Comparison of ENCODE assay signal across 10 cellular contexts in the genomic region with DNA sequence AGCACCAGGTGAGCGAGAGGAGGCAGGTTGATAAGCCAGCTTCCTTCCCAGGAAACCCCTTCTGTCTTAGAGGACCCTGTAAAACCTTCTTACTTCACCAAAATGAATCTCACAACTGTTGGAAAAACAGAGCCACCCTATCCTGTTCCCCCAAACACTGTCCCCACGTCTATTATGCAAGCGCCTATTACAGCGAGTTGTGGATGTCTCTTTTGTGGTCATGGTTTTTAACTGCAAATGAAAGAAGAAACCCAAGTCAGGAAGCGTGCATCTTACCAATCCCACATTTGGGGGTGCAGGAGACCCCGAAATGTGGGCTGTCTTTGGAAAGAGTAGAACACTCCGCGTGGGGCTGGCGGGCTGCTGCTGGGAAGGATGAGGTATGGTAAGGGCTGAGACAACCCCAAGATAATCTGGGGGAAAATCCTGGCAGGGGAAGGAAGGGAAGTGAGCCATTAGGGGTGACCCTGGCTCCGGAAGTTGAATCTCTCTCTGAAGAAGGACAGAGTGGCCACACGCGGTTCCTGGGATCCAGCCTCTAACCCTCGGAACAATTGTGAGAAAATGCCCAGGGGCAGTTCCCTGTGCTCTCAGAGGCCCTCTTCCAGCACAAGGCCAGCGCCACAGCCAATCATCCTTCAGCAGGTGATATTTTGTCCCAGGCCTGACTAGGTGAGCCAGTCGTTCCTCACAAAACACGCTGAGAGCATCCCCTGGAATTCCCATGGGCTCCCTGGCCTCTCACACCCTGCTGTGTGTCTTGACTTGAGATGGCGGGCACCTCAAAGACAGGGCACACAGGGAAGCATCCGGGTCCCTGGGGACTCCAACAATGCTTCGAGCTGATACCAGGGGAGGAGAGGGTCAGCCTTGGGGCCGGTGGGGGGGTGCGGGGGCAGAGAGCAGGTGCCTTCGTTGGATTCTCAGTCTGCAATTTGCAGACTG.
DNase-seq lines count a peak whose midpoint lies in the region; ATAC-seq and TF ChIP-seq lines count a peak whose summit lies in the region.
"Had no signal": no experiment of that assay in that cellular context is flagged by ENCODE, and none has a peak within 500 bp of the region (broad histone marks: within the 10 kb centered on the region; RNA-seq: fewer than 3 reads in every experiment).

No MANE protein-coding gene starts in this region.

- H3K4me3 ChIP-seq in WERI-Rb-1 (ENCODE audit: low read depth, low read length), result no peak overlapping the region

- no peak overlapping the region for H3K4me3 Mint-ChIP-seq in stimulated activated naive CD8-positive, alpha-beta T cell treated with anti-CD3 and anti-CD28 coated beads, Interleukin-15, amount 100 ng/mL, for 72 hours
- H3K4me3 Mint-ChIP-seq: brain, CD14-positive monocyte had no signal

- H3K27me3 ChIP-seq in WERI-Rb-1 (ENCODE audit: insufficient read depth, low read depth, severe bottlenecking), result peaks cover 44% of the 10 kb centered on the region

- H3K9me3 Mint-ChIP-seq in stimulated activated naive CD8-positive, alpha-beta T cell treated with anti-CD3 and anti-CD28 coated beads, Interleukin-15, amount 100 ng/mL, for 72 hours, result peaks cover 0 to 6% of the 10 kb centered on the region in 2 donors
- H3K9me3 Mint-ChIP-seq: CD14-positive monocyte had no signal

- H3K4me1 Mint-ChIP-seq in stimulated activated naive CD8-positive, alpha-beta T cell treated with anti-CD3 and anti-CD28 coated beads, Interleukin-15, amount 100 ng/mL, for 72 hours, result peaks cover 7% of the 10 kb centered on the region
- H3K4me1 Mint-ChIP-seq: brain, CD14-positive monocyte had no signal

- H3K27me3 Mint-ChIP-seq in stimulated activated naive CD8-positive, alpha-beta T cell treated with anti-CD3 and anti-CD28 coated beads, Interleukin-15, amount 100 ng/mL, for 72 hours, result no peaks in the 10 kb centered on the region
- H3K27me3 Mint-ChIP-seq: brain had no signal

- TF ChIP-seq CTCF in WERI-Rb-1 (IDR thresholded peaks at IDR 0.05; ENCODE audit: low read depth, low read length), result no peak

- H3K9me3 ChIP-seq in WERI-Rb-1 (ENCODE audit: severe bottlenecking), result peaks cover 4% of the 10 kb centered on the region

- peak in 1 of 2 donors; percentile 34 for DNase-seq in stimulated activated naive CD8-positive, alpha-beta T cell treated with anti-CD3 and anti-CD28 coated beads, Interleukin-15, amount 100 ng/mL, for 72 hours
- DNase-seq in stimulated activated naive CD8-positive, alpha-beta T cell treated with anti-CD3 and anti-CD28 coated beads, Interleukin-15, Interleukin-2, amounts not matched to agents 100 U/mL and 50 U/mL, for 24 hours, result no peak
- peak; percentile 41 for DNase-seq in WERI-Rb-1
- DNase-seq in left lobe of liver (ENCODE audit: low spot score), result no peak
- DNase-seq in activated CD4-positive, CD25-positive, alpha-beta regulatory T cell (lab: John Stamatoyannopoulos, UW), result no peak
- DNase-seq in activated gamma-delta T cell treated with Interleukin-2 at 50 U/mL for 16 hours, result no peak

- H3K27ac Mint-ChIP-seq in stimulated activated naive CD8-positive, alpha-beta T cell treated with anti-CD3 and anti-CD28 coated beads, Interleukin-15, amount 100 ng/mL, for 72 hours, result no peak overlapping the region
- H3K27ac Mint-ChIP-seq: brain, CD14-positive monocyte had no signal

- ATAC-seq in stimulated activated naive CD8-positive, alpha-beta T cell treated with anti-CD3 and anti-CD28 coated beads, Interleukin-15, amount 100 ng/mL, for 72 hours, result peak; percentile 68
- no peak for ATAC-seq in stimulated activated naive CD8-positive, alpha-beta T cell treated with anti-CD3 and anti-CD28 coated beads, Interleukin-15, Interleukin-2, amounts not matched to agents 100 U/mL and 50 U/mL, for 24 hours
- ATAC-seq in left lobe of liver, result peak; percentile 28
- no peak for ATAC-seq in GM19351 (IDR thresholded peaks at IDR 0.05; ENCODE audit: unreplicated experiment)
- no peak for ATAC-seq in HG03095 (IDR thresholded peaks at IDR 0.05; ENCODE audit: unreplicated experiment)

- H3K27ac ChIP-seq in WERI-Rb-1, result no peak overlapping the region

- no peaks in the 10 kb centered on the region for H3K36me3 ChIP-seq in WERI-Rb-1

Comparison
In these comparisons a context has a peak if more than half of its experiments do, and no peak if none do; other contexts are left out.
1. ATAC-seq: peak in stimulated activated naive CD8-positive, alpha-beta T cell treated with anti-CD3 and anti-CD28 coated beads, Interleukin-15, amount 100 ng/mL, for 72 hours (single experiment) and left lobe of liver (single experiment); none in stimulated activated naive CD8-positive, alpha-beta T cell treated with anti-CD3 and anti-CD28 coated beads, Interleukin-15, Interleukin-2, amounts not matched to agents 100 U/mL and 50 U/mL, for 24 hours (single experiment), GM19351 (single experiment) and HG03095 (single experiment).